In the genomic region with DNA sequence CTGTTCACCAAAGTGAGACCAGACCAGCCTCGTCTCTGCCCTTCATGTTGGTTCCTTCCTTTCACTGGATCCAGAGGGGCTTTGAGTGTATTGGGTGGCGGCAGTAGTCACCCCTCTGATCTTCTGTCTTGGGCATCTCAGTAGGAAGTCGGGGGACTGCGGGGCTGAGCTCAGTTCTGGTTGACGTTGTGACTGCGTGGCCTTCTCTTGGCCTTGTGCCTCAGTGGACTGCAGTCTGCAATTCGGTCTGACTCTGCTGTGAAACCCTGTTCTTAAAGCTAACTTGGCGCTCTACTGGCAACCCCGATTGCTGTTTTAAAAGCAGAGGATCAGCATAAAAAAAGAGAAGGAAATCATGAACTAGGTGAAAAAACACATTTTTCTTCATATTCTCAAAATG, we compare ENCODE assay signal across 1 cellular context.
TF ChIP-seq lines count a peak whose summit lies in the region.

No MANE protein-coding gene starts in this region.

TF ChIP-seq in K562, 482 proteins besides CTCF, POLR2A, EP300 and RAD21:
- TF ChIP-seq TOE1 (IDR thresholded peaks at IDR 0.05; ENCODE audit: borderline replicate concordance): no peak
- TF ChIP-seq TOE1 (CRISPR knock-in tag; IDR thresholded peaks at IDR 0.05; ENCODE audit: borderline replicate concordance, low read depth): no peak
- TF ChIP-seq, protein P1, sequence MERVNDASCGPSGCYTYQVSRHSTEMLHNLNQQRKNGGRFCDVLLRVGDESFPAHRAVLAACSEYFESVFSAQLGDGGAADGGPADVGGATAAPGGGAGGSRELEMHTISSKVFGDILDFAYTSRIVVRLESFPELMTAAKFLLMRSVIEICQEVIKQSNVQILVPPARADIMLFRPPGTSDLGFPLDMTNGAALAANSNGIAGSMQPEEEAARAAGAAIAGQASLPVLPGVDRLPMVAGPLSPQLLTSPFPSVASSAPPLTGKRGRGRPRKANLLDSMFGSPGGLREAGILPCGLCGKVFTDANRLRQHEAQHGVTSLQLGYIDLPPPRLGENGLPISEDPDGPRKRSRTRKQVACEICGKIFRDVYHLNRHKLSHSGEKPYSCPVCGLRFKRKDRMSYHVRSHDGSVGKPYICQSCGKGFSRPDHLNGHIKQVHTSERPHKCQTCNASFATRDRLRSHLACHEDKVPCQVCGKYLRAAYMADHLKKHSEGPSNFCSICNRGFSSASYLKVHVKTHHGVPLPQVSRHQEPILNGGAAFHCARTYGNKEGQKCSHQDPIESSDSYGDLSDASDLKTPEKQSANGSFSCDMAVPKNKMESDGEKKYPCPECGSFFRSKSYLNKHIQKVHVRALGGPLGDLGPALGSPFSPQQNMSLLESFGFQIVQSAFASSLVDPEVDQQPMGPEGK (CRISPR knock-in tag; IDR thresholded peaks at IDR 0.05; ENCODE audit: borderline replicate concordance): no peak
- TF ChIP-seq TEAD4 (IDR thresholded peaks at IDR 0.05; ENCODE audit: low read length): no peak
- TF ChIP-seq TEAD4 (CRISPR knock-in tag; IDR thresholded peaks at IDR 0.05; ENCODE audit: borderline replicate concordance): no peak
- TF ChIP-seq CAMTA2 (CRISPR knock-in tag; conservative IDR thresholded peaks at IDR 0.05): no peak
- no peak for TF ChIP-seq CSDE1 (IDR thresholded peaks at IDR 0.05)
- TF ChIP-seq ZNF324 (CRISPR knock-in tag; IDR thresholded peaks at IDR 0.05): no peak
- no peak for TF ChIP-seq IRF2 (CRISPR knock-in tag; IDR thresholded peaks at IDR 0.05)
- TF ChIP-seq, protein P2, sequence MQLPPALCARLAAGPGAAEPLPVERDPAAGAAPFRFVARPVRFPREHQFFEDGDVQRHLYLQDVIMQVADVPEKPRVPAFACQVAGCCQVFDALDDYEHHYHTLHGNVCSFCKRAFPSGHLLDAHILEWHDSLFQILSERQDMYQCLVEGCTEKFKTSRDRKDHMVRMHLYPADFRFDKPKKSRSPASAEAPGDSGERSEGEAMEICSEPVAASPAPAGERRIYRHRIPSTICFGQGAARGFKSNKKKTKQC (CRISPR knock-in tag; IDR thresholded peaks at IDR 0.05): no peak
- no peak for TF ChIP-seq BCOR (IDR thresholded peaks at IDR 0.05)
- TF ChIP-seq, protein P3, sequence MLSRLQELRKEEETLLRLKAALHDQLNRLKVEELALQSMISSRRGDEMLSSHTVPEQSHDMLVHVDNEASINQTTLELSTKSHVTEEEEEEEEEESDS (CRISPR knock-in tag; IDR thresholded peaks at IDR 0.05): no peak
- no peak for TF ChIP-seq HBP1 (CRISPR knock-in tag; IDR thresholded peaks at IDR 0.05)
- no peak for TF ChIP-seq BMI1 (IDR thresholded peaks at IDR 0.05; ENCODE audit: low read length)
- no peak for TF ChIP-seq POLR3A (IDR thresholded peaks at IDR 0.05; ENCODE audit: borderline replicate concordance, extremely low read depth, insufficient read depth, insufficient read length)
- no peak for TF ChIP-seq LARP7 (IDR thresholded peaks at IDR 0.05)
- no peak for TF ChIP-seq PRMT5 (CRISPR knock-in tag; IDR thresholded peaks at IDR 0.05)
- TF ChIP-seq RFX7 (CRISPR knock-in tag; IDR thresholded peaks at IDR 0.05): no peak
- no peak for TF ChIP-seq ZBTB49 (CRISPR knock-in tag; IDR thresholded peaks at IDR 0.05; ENCODE audit: borderline replicate concordance)
- TF ChIP-seq, protein P4, sequence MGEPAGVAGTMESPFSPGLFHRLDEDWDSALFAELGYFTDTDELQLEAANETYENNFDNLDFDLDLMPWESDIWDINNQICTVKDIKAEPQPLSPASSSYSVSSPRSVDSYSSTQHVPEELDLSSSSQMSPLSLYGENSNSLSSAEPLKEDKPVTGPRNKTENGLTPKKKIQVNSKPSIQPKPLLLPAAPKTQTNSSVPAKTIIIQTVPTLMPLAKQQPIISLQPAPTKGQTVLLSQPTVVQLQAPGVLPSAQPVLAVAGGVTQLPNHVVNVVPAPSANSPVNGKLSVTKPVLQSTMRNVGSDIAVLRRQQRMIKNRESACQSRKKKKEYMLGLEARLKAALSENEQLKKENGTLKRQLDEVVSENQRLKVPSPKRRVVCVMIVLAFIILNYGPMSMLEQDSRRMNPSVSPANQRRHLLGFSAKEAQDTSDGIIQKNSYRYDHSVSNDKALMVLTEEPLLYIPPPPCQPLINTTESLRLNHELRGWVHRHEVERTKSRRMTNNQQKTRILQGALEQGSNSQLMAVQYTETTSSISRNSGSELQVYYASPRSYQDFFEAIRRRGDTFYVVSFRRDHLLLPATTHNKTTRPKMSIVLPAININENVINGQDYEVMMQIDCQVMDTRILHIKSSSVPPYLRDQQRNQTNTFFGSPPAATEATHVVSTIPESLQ (CRISPR knock-in tag; IDR thresholded peaks at IDR 0.05): no peak
